Comparison of ENCODE assay signal across 21 cellular contexts in the genomic region with DNA sequence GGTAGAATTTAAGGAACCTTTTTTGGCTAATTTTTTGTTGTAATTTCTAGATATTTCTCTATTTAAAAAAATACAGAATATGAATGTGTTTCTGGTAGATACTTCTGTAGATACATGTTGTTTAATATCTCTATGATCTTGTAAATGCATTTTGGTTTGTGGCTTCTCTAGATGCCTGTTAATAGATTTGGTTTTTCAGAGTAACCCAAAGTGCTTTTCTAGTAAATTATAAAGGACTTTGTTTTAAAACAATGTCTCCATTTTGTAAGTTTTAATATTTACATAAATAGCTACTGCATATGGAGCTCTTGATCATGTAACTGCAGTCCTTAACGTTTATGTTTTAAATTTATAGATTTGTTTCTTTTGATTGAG.
DNase-seq lines count a peak whose midpoint lies in the region; ATAC-seq and TF ChIP-seq lines count a peak whose summit lies in the region.
"Had no signal": no experiment of that assay in that cellular context is flagged by ENCODE, and none has a peak within 500 bp of the region (broad histone marks: within the 10 kb centered on the region; RNA-seq: fewer than 3 reads in every experiment).

No MANE protein-coding gene starts in this region.

- H3K4me3 ChIP-seq in left lung: no peak overlapping the region
- H3K4me3 ChIP-seq in tibial artery: no peak overlapping the region
- no peak overlapping the region for H3K4me3 ChIP-seq in esophagus muscularis mucosa
- H3K4me3 ChIP-seq: MG63, Peyer's patch had no signal

- peaks cover 90% of the 10 kb centered on the region for H3K4me1 Mint-ChIP-seq in activated naive CD4-positive, alpha-beta T cell treated with anti-CD3 and anti-CD28 coated beads, Interleukin-2, amount 10 ng/mL, durations not matched to agents 7 days and 5 days
- H3K4me1 Mint-ChIP-seq in T-helper 17 cell: peaks cover 58% of the 10 kb centered on the region

- H3K4me3 Mint-ChIP-seq in activated naive CD4-positive, alpha-beta T cell treated with anti-CD3 and anti-CD28 coated beads, Interleukin-2, amount 10 ng/mL, durations not matched to agents 7 days and 5 days: no peak overlapping the region
- no peak overlapping the region for H3K4me3 Mint-ChIP-seq in T-helper 17 cell

- H3K9me3 ChIP-seq in T-helper 17 cell (ENCODE audit: control insufficient read depth, low read length, poor library complexity, severe bottlenecking) (no peaks in the 10 kb centered on the region), left lung (no peaks in the 10 kb centered on the region), tibial artery (no peaks in the 10 kb centered on the region), esophagus muscularis mucosa (no peaks in the 10 kb centered on the region)
- H3K9me3 ChIP-seq: MG63, Peyer's patch had no signal

- no peaks in the 10 kb centered on the region for H3K27me3 Mint-ChIP-seq in activated naive CD4-positive, alpha-beta T cell treated with anti-CD3 and anti-CD28 coated beads, Interleukin-2, amount 10 ng/mL, durations not matched to agents 7 days and 5 days
- no peaks in the 10 kb centered on the region for H3K27me3 Mint-ChIP-seq in T-helper 17 cell

- H3K27me3 ChIP-seq in left lung (no peaks in the 10 kb centered on the region), tibial artery (no peaks in the 10 kb centered on the region), esophagus muscularis mucosa (no peaks in the 10 kb centered on the region)
- H3K27me3 ChIP-seq: MG63, Peyer's patch had no signal

- WGBS in esophagus muscularis mucosa: 50% methylated on average over 1 of the region's 1 CpG

- no peaks in the 10 kb centered on the region for H3K36me3 ChIP-seq in left lung
- H3K36me3 ChIP-seq in tibial artery: peaks cover 0 to 8% (median under 1%) of the 10 kb centered on the region in 3 donors
- peaks cover 0 to 6% (median 0%) of the 10 kb centered on the region in 4 donors for H3K36me3 ChIP-seq in esophagus muscularis mucosa
- H3K36me3 ChIP-seq: MG63, Peyer's patch had no signal

- CTCF ChIA-PET in activated naive CD4-positive, alpha-beta T cell treated with anti-CD3 and anti-CD28 coated beads, Interleukin-2, amount 10 ng/mL, durations not matched to agents 7 days and 5 days (lab: Charles Lee): no interaction called here

- intact Hi-C loops in left lung (cut with DNase I) (no loop called here), tibial artery (cut with DNase I; ENCODE audit: low total_unique reads) (no loop called here), esophagus muscularis mucosa (cut with DNase I) (no loop called here)

- H3K4me1 ChIP-seq in left lung (peaks cover 13 to 30% of the 10 kb centered on the region in 2 donors), tibial artery (peaks cover 0 to 35% (median 23%) of the 10 kb centered on the region in 4 donors), esophagus muscularis mucosa (peaks cover 25 to 46% (median 39%) of the 10 kb centered on the region in 4 donors)

- peak overlapping the region; percentile 97 for H3K27ac Mint-ChIP-seq in activated naive CD4-positive, alpha-beta T cell treated with anti-CD3 and anti-CD28 coated beads, Interleukin-2, amount 10 ng/mL, durations not matched to agents 7 days and 5 days
- H3K27ac Mint-ChIP-seq in T-helper 17 cell: peak overlapping the region; percentile 96

- TF ChIP-seq CTCF in left lung (IDR thresholded peaks at IDR 0.05) (no peak), tibial artery (IDR thresholded peaks at IDR 0.05) (no peak), esophagus muscularis mucosa (IDR thresholded peaks at IDR 0.05) (no peak)

- peaks cover 2% of the 10 kb centered on the region for H3K9me3 Mint-ChIP-seq in activated naive CD4-positive, alpha-beta T cell treated with anti-CD3 and anti-CD28 coated beads, Interleukin-2, amount 10 ng/mL, durations not matched to agents 7 days and 5 days
- H3K9me3 Mint-ChIP-seq: HFFc6 had no signal

- H3K36me3 Mint-ChIP-seq in activated naive CD4-positive, alpha-beta T cell treated with anti-CD3 and anti-CD28 coated beads, Interleukin-2, amount 10 ng/mL, durations not matched to agents 7 days and 5 days: peaks cover 69% of the 10 kb centered on the region
- H3K36me3 Mint-ChIP-seq in T-helper 17 cell (ENCODE audit: low read depth): peaks cover 5% of the 10 kb centered on the region

- no peak for TF ChIP-seq EP300 in esophagus muscularis mucosa (IDR thresholded peaks at IDR 0.05)

- TF ChIP-seq POLR2A in esophagus muscularis mucosa (IDR thresholded peaks at IDR 0.05; ENCODE audit: low read depth): no peak

- DNase-seq in activated naive CD4-positive, alpha-beta T cell treated with anti-CD3 and anti-CD28 coated beads, Interleukin-2, amount 10 ng/mL, durations not matched to agents 7 days and 5 days: no peak
- no peak for DNase-seq in activated naive CD4-positive, alpha-beta T cell treated with anti-CD3 and anti-CD28 coated beads, Interleukin-2, amount 50 U/mL, for 16 hours
- DNase-seq in T-helper 17 cell (no peak), left lung (no peak), tibial artery (no peak), esophagus muscularis mucosa (ENCODE audit: extremely low spot score) (no peak), NCI-H1105 treated with DMSO at 0.1 percent for 48 hours (lab: John Stamatoyannopoulos, UW) (no peak)
- DNase-seq: AML-193, DMS79 treated with DMSO at 0.1 percent for 48 hours, GDM1, HFFc6, NCI-H1092 treated with DMSO at 0.1 percent for 48 hours, NCI-H1694 treated with DMSO at 0.1 percent for 48 hours, NCI-H446, NCI-H82, SHP77 had no signal

- H3K27ac ChIP-seq in left lung (peak overlapping the region; percentile 10 to 39), tibial artery (peak overlapping the region; percentile 23 to 57), esophagus muscularis mucosa (replicated peaks in 1 of 4) (no peak overlapping the region)
- H3K27ac ChIP-seq: KMS-11 had no signal

- ATAC-seq in T-helper 17 cell (no peak), left lung (no peak), GM21717 (IDR thresholded peaks at IDR 0.05; ENCODE audit: unreplicated experiment) (no peak)
- ATAC-seq: HepG2 had no signal

Comparison
In these comparisons a context has a peak if more than half of its experiments do, and no peak if none do; other contexts are left out.
1. H3K27ac ChIP-seq: peak in left lung (2 of 2) and tibial artery (2 of 2); none in esophagus muscularis mucosa (0 of 4).